8 cellular contexts compared by ENCODE assay signal in genomic region chr6:105401247-105402089, GRCh38. TPM values are rescaled to one million over a fixed set of nuclear protein-coding genes. Genes with fewer than 3 reads are reported as not detected.
DNase-seq lines count a peak whose midpoint lies in the region; ATAC-seq and TF ChIP-seq lines count a peak whose summit lies in the region.

No MANE protein-coding gene starts in this region.

- peaks cover 4% of the 10 kb centered on the region; the same call in 2 of the 3 replicates for H3K36me3 Mint-ChIP-seq in GM23338 (ENCODE audit: low read depth)
- no peaks in the 10 kb centered on the region for H3K36me3 Mint-ChIP-seq in T-helper 17 cell (ENCODE audit: low read depth)
- peaks cover 14% of the 10 kb centered on the region for H3K36me3 Mint-ChIP-seq in stimulated activated effector memory CD8-positive, alpha-beta T cell treated with anti-CD3 and anti-CD28 coated beads, Interleukin-12 subunit alpha, Interleukin-12 subunit beta, amount 100 ng/mL, for 72 hours

- peak overlapping the region; percentile 89 for H3K4me3 Mint-ChIP-seq in GM23338
- H3K4me3 Mint-ChIP-seq in T-helper 17 cell: peak overlapping the region; percentile 96
- H3K4me3 Mint-ChIP-seq in stimulated activated effector memory CD8-positive, alpha-beta T cell treated with anti-CD3 and anti-CD28 coated beads, Interleukin-12 subunit alpha, Interleukin-12 subunit beta, amount 100 ng/mL, for 72 hours: peak overlapping the region; percentile 90

- peaks cover 51% of the 10 kb centered on the region for H3K79me2 ChIP-seq in GM23338 (replicated peaks; ENCODE audit: insufficient read depth)

- H3K4me1 Mint-ChIP-seq in GM23338 (peaks cover 53% of the 10 kb centered on the region), T-helper 17 cell (peaks cover 52% of the 10 kb centered on the region)
- H3K4me1 Mint-ChIP-seq in stimulated activated effector memory CD8-positive, alpha-beta T cell treated with anti-CD3 and anti-CD28 coated beads, Interleukin-12 subunit alpha, Interleukin-12 subunit beta, amount 100 ng/mL, for 72 hours: peaks cover 68% of the 10 kb centered on the region

- 0 out of 2 replicates have a peak, but pooled peaks cover 3% of the 10 kb centered on the region for H3F3A ChIP-seq in GM23338 (replicated peaks; ENCODE audit: low read depth)

- H3K4me3 ChIP-seq in GM23338 (peak overlapping the region; percentile 98), right cardiac atrium (ENCODE audit: low read length) (peak overlapping the region; percentile 96)

- ATAC-seq in GM23338 (no peak), T-helper 17 cell (no peak), right cardiac atrium (no peak), left colon (no peak), HG03135 (IDR thresholded peaks at IDR 0.05; ENCODE audit: unreplicated experiment) (no peak)
- ATAC-seq in stimulated activated effector memory CD8-positive, alpha-beta T cell treated with anti-CD3 and anti-CD28 coated beads, Interleukin-12 subunit alpha, Interleukin-12 subunit beta, amount 100 ng/mL, for 72 hours: no peak

- H3K9me3 Mint-ChIP-seq in GM23338: no peaks in the 10 kb centered on the region
- no peaks in the 10 kb centered on the region for H3K9me3 Mint-ChIP-seq in stimulated activated effector memory CD8-positive, alpha-beta T cell treated with anti-CD3 and anti-CD28 coated beads, Interleukin-12 subunit alpha, Interleukin-12 subunit beta, amount 100 ng/mL, for 72 hours

- no peaks in the 10 kb centered on the region for H3K9me2 ChIP-seq in GM23338 (ENCODE audit: insufficient read depth)

- TF ChIP-seq CTCF in GM23338 (conservative IDR thresholded peaks at IDR 0.05; ENCODE audit: low read depth in 2 of 2): no peak
- TF ChIP-seq CTCF in GM10266 (IDR thresholded peaks at IDR 0.05; ENCODE audit: control insufficient read depth, insufficient read depth, low read depth, missing control alignments): no peak

- H3K27ac Mint-ChIP-seq in GM23338 (no peak overlapping the region; the same call in 1 of the 2 replicates), T-helper 17 cell (peak overlapping the region; percentile 91)
- peak overlapping the region; percentile 89 for H3K27ac Mint-ChIP-seq in stimulated activated effector memory CD8-positive, alpha-beta T cell treated with anti-CD3 and anti-CD28 coated beads, Interleukin-12 subunit alpha, Interleukin-12 subunit beta, amount 100 ng/mL, for 72 hours

- H2AFZ ChIP-seq in GM23338: peak overlapping the region; percentile 96

- H3K4me1 ChIP-seq in GM23338 (ENCODE audit: insufficient read depth) (peaks cover 39% of the 10 kb centered on the region), right cardiac atrium (ENCODE audit: control insufficient read depth, insufficient read depth, low read length) (peaks cover 11% of the 10 kb centered on the region)

- DNase-seq in GM23338 (ENCODE audit: low spot score): no peak
- DNase-seq in T-helper 17 cell: no peak
- no peak for DNase-seq in right cardiac atrium
- no peak for DNase-seq in stimulated activated effector memory CD8-positive, alpha-beta T cell treated with anti-CD3 and anti-CD28 coated beads, Interleukin-12 subunit alpha, Interleukin-12 subunit beta, amount 100 ng/mL, for 72 hours (ENCODE audit: low spot score in 2 of 2)
- DNase-seq in left colon: no peak
- DNase-seq in NCI-H1694 (lab: John Stamatoyannopoulos, UW): no peak
- no peak for DNase-seq in GM10266 (ENCODE audit: extremely low spot score)

- H3K27me3 ChIP-seq in GM23338 (ENCODE audit: insufficient read depth) (no peaks in the 10 kb centered on the region), right cardiac atrium (ENCODE audit: control insufficient read depth, insufficient read depth) (no peaks in the 10 kb centered on the region)

- H3K4me2 ChIP-seq in GM23338: peak overlapping the region; percentile 95

- no peaks in the 10 kb centered on the region for H3K36me3 ChIP-seq in GM23338 (ENCODE audit: insufficient read depth)

- 69% methylated on average over 8 of the region's 8 CpGs for WGBS in right cardiac atrium

- intact Hi-C loops in right cardiac atrium (cut with DNase I) (loop anchor here in 1 of 4 donors (5.0 kb wide), 1 partner anchor 314 kb away; no protein-coding TSS in a partner anchor), left colon (cut with DNase I, micrococcal nuclease) (no loop called here)

- peaks cover 19% of the 10 kb centered on the region for H4K20me1 ChIP-seq in GM23338 (replicated peaks; ENCODE audit: insufficient read depth)

- H3K27ac ChIP-seq in GM23338 (ENCODE audit: low read depth): no peak overlapping the region
- H3K27ac ChIP-seq in right cardiac atrium (ENCODE audit: low read length): no peak overlapping the region

- no peaks in the 10 kb centered on the region for H3K9me3 ChIP-seq in T-helper 17 cell (ENCODE audit: control insufficient read depth, low read length, poor library complexity, severe bottlenecking)
- no peaks in the 10 kb centered on the region for H3K9me3 ChIP-seq in right cardiac atrium (ENCODE audit: control insufficient read depth, low read length)

- H3K27me3 Mint-ChIP-seq in GM23338 (ENCODE audit: insufficient read depth, low read depth, poor library complexity): peaks cover 10% of the 10 kb centered on the region
- peaks cover 10% of the 10 kb centered on the region for H3K27me3 Mint-ChIP-seq in T-helper 17 cell

TF ChIP-seq in GM23338, 12 proteins besides CTCF, POLR2A, EP300 and RAD21:
- TF ChIP-seq REST (IDR thresholded peaks at IDR 0.05; ENCODE audit: unreplicated experiment) (no peak), NANOG (IDR thresholded peaks at IDR 0.05; ENCODE audit: borderline replicate concordance) (no peak), STAT1 (IDR thresholded peaks at IDR 0.05; ENCODE audit: unreplicated experiment) (no peak), ZNF331 (CRISPR knock-in tag; IDR thresholded peaks at IDR 0.05; ENCODE audit: low read depth) (no peak), ETS1 (IDR thresholded peaks at IDR 0.05) (no peak)

RNA-seq across cellular contexts. Expression of gene PREP, which starts 1.4 kb away (rescaled TPM):
- 51.0 and 52.7 TPM in 2 replicates for total RNA-seq in GM23338 (2014; rRNA removed; shearing (Covaris generic))
- 28.3 and 28.5 TPM in 2 replicates for polyA plus RNA-seq in GM23338 (2016; fragmentation: Nextera tagmentation; extraction: Ambion mirVana)
- 10 to 100 TPM; 26.2 to 27.8 TPM for total RNA-seq in T-helper 17 cell
- 10 to 100 TPM; 23.8 to 26.8 (median 26.2) TPM for total RNA-seq in right cardiac atrium
- polyA plus RNA-seq in right cardiac atrium: 19.5 TPM
- 10 to 100 TPM; 73.2 to 80.1 TPM for total RNA-seq in left colon
